In the genomic region with DNA sequence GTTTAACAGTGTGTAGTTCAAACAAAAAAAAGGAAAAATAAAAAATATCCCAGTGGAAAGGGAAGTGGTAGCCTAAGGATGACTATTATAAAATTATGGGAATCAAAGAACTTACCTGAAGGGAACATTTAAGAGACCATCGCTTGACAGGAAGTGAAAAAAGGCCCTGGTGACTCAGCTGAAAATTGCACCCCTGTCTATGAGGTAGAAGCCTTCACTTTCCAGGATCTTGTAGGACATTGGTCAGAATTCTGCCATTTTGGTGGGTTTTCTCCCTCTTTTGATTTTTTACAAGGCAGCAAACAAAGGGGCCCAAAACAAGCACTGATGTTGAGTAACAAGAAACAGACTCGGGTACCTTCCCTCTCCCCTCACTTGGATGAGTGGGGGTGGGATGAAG, we compare ENCODE assay signal across 1 cellular context.
TF ChIP-seq lines count a peak whose summit lies in the region.

No MANE protein-coding gene starts in this region.

TF ChIP-seq in K562, 482 proteins besides CTCF, POLR2A, EP300 and RAD21:
- TF ChIP-seq NR4A1 (CRISPR knock-in tag; IDR thresholded peaks at IDR 0.05) (no peak), NR4A1 (tag; IDR thresholded peaks at IDR 0.05) (no peak), RBM34 (IDR thresholded peaks at IDR 0.05; ENCODE audit: borderline replicate concordance, insufficient read depth, low read length) (no peak), CBX8 (IDR thresholded peaks at IDR 0.05; ENCODE audit: borderline replicate concordance, extremely low read depth, low read depth, low read length, poor library complexity, severe bottlenecking) (no peak), ZNF785 (CRISPR knock-in tag; IDR thresholded peaks at IDR 0.05) (no peak), NFE2 (IDR thresholded peaks at IDR 0.05; ENCODE audit: low read depth) (peak; percentile 71), MAFG (tag; conservative IDR thresholded peaks at IDR 0.05) (peak; percentile 52; the same call in 1 of the 2 replicates), ZNF316 (IDR thresholded peaks at IDR 0.05) (peak; percentile 65), NRF1 (conservative IDR thresholded peaks at IDR 0.05 in 1 of 2, IDR thresholded peaks at IDR 0.05 in 1 of 2) (no peak), C11orf30 (IDR thresholded peaks at IDR 0.05; ENCODE audit: low read depth) (peak; percentile 67), SETDB1 (IDR thresholded peaks at IDR 0.05; ENCODE audit: low read length) (no peak), POLR2B (IDR thresholded peaks at IDR 0.05; ENCODE audit: low read depth, partially characterized antibody) (peak; percentile 24), MAFK (IDR thresholded peaks at IDR 0.05; ENCODE audit: low read length) (peak; percentile 16; the same call in 1 of the 2 replicates), ZNF444 (CRISPR knock-in tag; IDR thresholded peaks at IDR 0.05) (no peak), MAFF (IDR thresholded peaks at IDR 0.05; ENCODE audit: low read length) (peak; percentile 19; the same call in 1 of the 2 replicates), ZNF197 (CRISPR knock-in tag; IDR thresholded peaks at IDR 0.05; ENCODE audit: low read depth) (no peak), ZBTB1 (CRISPR knock-in tag; IDR thresholded peaks at IDR 0.05; ENCODE audit: borderline replicate concordance, low read depth) (no peak), RBFOX2 (IDR thresholded peaks at IDR 0.05; ENCODE audit: low read depth, low read length) (peak; percentile 26; the same call in 1 of the 2 replicates), EP400 (IDR thresholded peaks at IDR 0.05) (no peak)
- TF ChIP-seq, protein P1, sequence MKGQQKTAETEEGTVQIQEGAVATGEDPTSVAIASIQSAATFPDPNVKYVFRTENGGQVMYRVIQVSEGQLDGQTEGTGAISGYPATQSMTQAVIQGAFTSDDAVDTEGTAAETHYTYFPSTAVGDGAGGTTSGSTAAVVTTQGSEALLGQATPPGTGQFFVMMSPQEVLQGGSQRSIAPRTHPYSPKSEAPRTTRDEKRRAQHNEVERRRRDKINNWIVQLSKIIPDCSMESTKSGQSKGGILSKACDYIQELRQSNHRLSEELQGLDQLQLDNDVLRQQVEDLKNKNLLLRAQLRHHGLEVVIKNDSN (CRISPR knock-in tag; IDR thresholded peaks at IDR 0.05), result no peak
- TF ChIP-seq, protein P2, sequence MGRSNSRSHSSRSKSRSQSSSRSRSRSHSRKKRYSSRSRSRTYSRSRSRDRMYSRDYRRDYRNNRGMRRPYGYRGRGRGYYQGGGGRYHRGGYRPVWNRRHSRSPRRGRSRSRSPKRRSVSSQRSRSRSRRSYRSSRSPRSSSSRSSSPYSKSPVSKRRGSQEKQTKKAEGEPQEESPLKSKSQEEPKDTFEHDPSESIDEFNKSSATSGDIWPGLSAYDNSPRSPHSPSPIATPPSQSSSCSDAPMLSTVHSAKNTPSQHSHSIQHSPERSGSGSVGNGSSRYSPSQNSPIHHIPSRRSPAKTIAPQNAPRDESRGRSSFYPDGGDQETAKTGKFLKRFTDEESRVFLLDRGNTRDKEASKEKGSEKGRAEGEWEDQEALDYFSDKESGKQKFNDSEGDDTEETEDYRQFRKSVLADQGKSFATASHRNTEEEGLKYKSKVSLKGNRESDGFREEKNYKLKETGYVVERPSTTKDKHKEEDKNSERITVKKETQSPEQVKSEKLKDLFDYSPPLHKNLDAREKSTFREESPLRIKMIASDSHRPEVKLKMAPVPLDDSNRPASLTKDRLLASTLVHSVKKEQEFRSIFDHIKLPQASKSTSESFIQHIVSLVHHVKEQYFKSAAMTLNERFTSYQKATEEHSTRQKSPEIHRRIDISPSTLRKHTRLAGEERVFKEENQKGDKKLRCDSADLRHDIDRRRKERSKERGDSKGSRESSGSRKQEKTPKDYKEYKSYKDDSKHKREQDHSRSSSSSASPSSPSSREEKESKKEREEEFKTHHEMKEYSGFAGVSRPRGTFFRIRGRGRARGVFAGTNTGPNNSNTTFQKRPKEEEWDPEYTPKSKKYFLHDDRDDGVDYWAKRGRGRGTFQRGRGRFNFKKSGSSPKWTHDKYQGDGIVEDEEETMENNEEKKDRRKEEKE (IDR thresholded peaks at IDR 0.05; ENCODE audit: borderline replicate concordance in 1 of 2, control insufficient read depth in 1 of 2, low read depth in 2 of 2, low read length in 1 of 2), result no peak
TF ChIP-seq in K562: peak in this region for 8.
